20 cellular contexts compared by ENCODE assay signal in the genomic region with DNA sequence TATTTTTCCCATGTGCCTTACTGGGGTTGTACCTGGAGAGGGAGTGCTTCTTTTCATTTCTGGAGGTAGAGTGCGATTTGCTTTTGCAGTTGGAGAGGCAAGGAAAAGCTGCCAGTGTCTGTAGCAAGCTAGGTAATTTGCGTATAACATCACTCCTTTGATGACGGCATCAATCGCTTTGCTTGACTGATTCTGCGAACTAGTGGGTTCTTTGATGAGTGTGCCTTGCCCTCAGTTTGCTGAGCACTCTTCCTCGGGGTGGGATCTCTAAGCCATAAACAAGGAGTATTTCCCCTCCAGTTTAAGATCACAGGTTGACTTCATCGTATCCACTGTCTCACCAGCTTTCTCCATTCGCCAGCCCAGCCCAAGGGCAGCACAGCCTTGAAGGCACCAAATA.
"Had no signal": no experiment of that assay in that cellular context is flagged by ENCODE, and none has a peak within 500 bp of the region (broad histone marks: within the 10 kb centered on the region; RNA-seq: fewer than 3 reads in every experiment).

No MANE protein-coding gene starts in this region.

- DNase-seq: activated CD4-positive, alpha-beta T cell treated with anti-CD3 and anti-CD28 coated beads, Interleukin-2, amount 10 ng/mL, durations not matched to agents 7 days and 5 days; activated gamma-delta T cell treated with Interleukin-2 at 50 U/mL for 16 hours; activated naive CD8-positive, alpha-beta T cell treated with anti-CD3 and anti-CD28 coated beads, Interleukin-2, amount 50 U/mL, for 24 hours; aorta; cerebellar nuclear complex; effector CD8-positive, alpha-beta T cell; foreskin keratinocyte; glutamatergic neuron; kidney glomerular epithelial cell; left ventricle myocardium superior; mesendoderm; natural killer cell; retina; stimulated activated CD8-positive, alpha-beta memory T cell treated with anti-CD3 and anti-CD28 coated beads, Interleukin-4, amount 100 ng/mL, for 48 hours; stomach; testis had no signal

- H3K4me3 Mint-ChIP-seq: activated CD4-positive, alpha-beta T cell treated with anti-CD3 and anti-CD28 coated beads, Interleukin-2, amount 10 ng/mL, durations not matched to agents 7 days and 5 days; activated naive CD8-positive, alpha-beta T cell treated with anti-CD3 and anti-CD28 coated beads, Interleukin-2, amount 50 U/mL, for 24 hours; natural killer cell; T-helper 1 cell treated with Interleukin-12 subunit alpha and Interleukin-12 subunit beta and Interleukin-4 antibody, amounts not matched to agents 30 μg/mL and 1 μg/mL, for 36 hours; WTC11 had no signal

- H3K36me3 ChIP-seq: breast epithelium, stomach had no signal

- H3K27ac Mint-ChIP-seq: activated CD4-positive, alpha-beta T cell treated with anti-CD3 and anti-CD28 coated beads, Interleukin-2, amount 10 ng/mL, durations not matched to agents 7 days and 5 days; activated naive CD8-positive, alpha-beta T cell treated with anti-CD3 and anti-CD28 coated beads, Interleukin-2, amount 50 U/mL, for 24 hours; natural killer cell; T-helper 1 cell treated with Interleukin-12 subunit alpha and Interleukin-12 subunit beta and Interleukin-4 antibody, amounts not matched to agents 30 μg/mL and 1 μg/mL, for 36 hours; WTC11 had no signal

- H3K4me1 ChIP-seq: breast epithelium had no signal

- H3K36me3 Mint-ChIP-seq: natural killer cell, WTC11 had no signal

- H3K4me3 ChIP-seq: breast epithelium, stomach, testis had no signal

- H3K27ac ChIP-seq: breast epithelium, foreskin keratinocyte, stomach, testis had no signal

- H3K27me3 ChIP-seq: breast epithelium, stomach, testis had no signal

- H3K9me3 ChIP-seq: breast epithelium, stomach, testis had no signal

- H3K9me3 Mint-ChIP-seq: activated CD4-positive, alpha-beta T cell treated with anti-CD3 and anti-CD28 coated beads, Interleukin-2, amount 10 ng/mL, durations not matched to agents 7 days and 5 days; activated naive CD8-positive, alpha-beta T cell treated with anti-CD3 and anti-CD28 coated beads, Interleukin-2, amount 50 U/mL, for 24 hours; natural killer cell; T-helper 1 cell treated with Interleukin-12 subunit alpha and Interleukin-12 subunit beta and Interleukin-4 antibody, amounts not matched to agents 30 μg/mL and 1 μg/mL, for 36 hours; WTC11 had no signal

- ATAC-seq: activated naive CD8-positive, alpha-beta T cell treated with anti-CD3 and anti-CD28 coated beads, Interleukin-2, amount 50 U/mL, for 24 hours; foreskin keratinocyte; left ventricle myocardium superior; natural killer cell; SK-N-SH treated with all-trans-retinoic acid at 6 μM for 48 hours; WTC11 had no signal
